16 cellular contexts compared by ENCODE assay signal in the genomic region with DNA sequence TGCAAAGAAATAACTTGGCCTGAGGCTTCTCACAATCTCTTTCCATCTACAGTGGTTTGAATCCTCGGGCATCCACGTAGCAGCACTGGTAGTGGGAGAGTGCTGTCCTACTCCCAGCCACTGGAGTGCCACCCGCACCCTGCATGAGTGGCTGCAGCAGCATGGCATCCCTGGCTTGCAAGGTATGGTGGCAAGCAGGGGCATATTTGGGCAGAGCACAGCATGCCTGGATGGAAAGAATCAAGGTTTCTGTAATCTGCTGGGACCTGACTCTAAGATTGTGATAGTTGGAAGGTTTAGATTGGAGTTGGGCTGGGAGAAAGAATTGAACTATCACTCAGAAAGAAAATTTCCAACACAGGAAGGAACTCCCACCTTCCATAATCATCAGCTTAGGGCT. TPM values are rescaled to one million over a fixed set of nuclear protein-coding genes. Genes with fewer than 3 reads are reported as not detected.
DNase-seq lines count a peak whose midpoint lies in the region; ATAC-seq, FAIRE-seq and TF ChIP-seq lines count a peak whose summit lies in the region.
"Had no signal": no experiment of that assay in that cellular context is flagged by ENCODE, and none has a peak within 500 bp of the region (broad histone marks: within the 10 kb centered on the region; RNA-seq: fewer than 3 reads in every experiment).

No MANE protein-coding gene starts in this region.

- 39% methylated on average over 3 of the region's 3 CpGs for WGBS in mammary epithelial cell (ENCODE audit: low coverage, missing lambda C conversion rate)

- DNase-seq in mammary epithelial cell: peak; percentile 29
- no peak for DNase-seq in breast epithelium (ENCODE audit: low spot score in 2 of 2)
- peak; percentile 52 for DNase-seq in bronchial epithelial cell (ENCODE audit: low read depth)
- DNase-seq in osteoblast (ENCODE audit: insufficient read length, low spot score, missing footprints): peak; percentile 35
- no peak for DNase-seq in NCI-H748 (lab: John Stamatoyannopoulos, UW; ENCODE audit: unreplicated experiment)
- no peak for DNase-seq in iPS-NIHi7 (ENCODE audit: extremely low spot score)
- DNase-seq: CD4-positive, alpha-beta memory T cell; DMS79; H7; IMR-90 had no signal

- FAIRE-seq in bronchial epithelial cell (lab: Jason Lieb, UNC): no peak
- FAIRE-seq: GM12891 had no signal

- H3K9me3 ChIP-seq in mammary epithelial cell (replicated peaks; ENCODE audit: insufficient read depth, low read length): no peaks in the 10 kb centered on the region
- no peaks in the 10 kb centered on the region for H3K9me3 ChIP-seq in breast epithelium
- H3K9me3 ChIP-seq in osteoblast (ENCODE audit: low read depth, low read length): no peaks in the 10 kb centered on the region
- H3K9me3 ChIP-seq: BLaER1 treated with 17β-estradiol and CSF1 and Interleukin-3, amounts not matched to agents 10 nM and 100 nM had no signal

- H3K4me1 ChIP-seq in mammary epithelial cell (ENCODE audit: insufficient read depth, low read length): peaks cover 22% of the 10 kb centered on the region
- no peaks in the 10 kb centered on the region for H3K4me1 ChIP-seq in breast epithelium
- peaks cover 17% of the 10 kb centered on the region for H3K4me1 ChIP-seq in osteoblast (ENCODE audit: insufficient read depth, low read length)

- H3K79me2 ChIP-seq in mammary epithelial cell (ENCODE audit: insufficient read depth, low read length) (peaks cover 41% of the 10 kb centered on the region), osteoblast (ENCODE audit: insufficient read depth, low read length) (peaks cover 27% of the 10 kb centered on the region)

- peak in 1 of 2 donors; percentile 4 for TF ChIP-seq CTCF in mammary epithelial cell (conservative IDR thresholded peaks at IDR 0.05 in 1 of 2, IDR thresholded peaks at IDR 0.05 in 1 of 2; ENCODE audit: extremely low read depth in 1 of 2, insufficient read depth in 1 of 2, low read depth in 1 of 2, low read length in 2 of 2)
- no peak for TF ChIP-seq CTCF in breast epithelium (IDR thresholded peaks at IDR 0.05)
- no peak for TF ChIP-seq CTCF in bronchial epithelial cell (IDR thresholded peaks at IDR 0.05; ENCODE audit: insufficient read depth, low read length, severe bottlenecking)
- TF ChIP-seq CTCF in osteoblast (IDR thresholded peaks at IDR 0.05; ENCODE audit: extremely low read depth, low read depth, low read length): no peak

- H3K27ac ChIP-seq in mammary epithelial cell (ENCODE audit: insufficient read depth, low read depth, low read length) (no peak overlapping the region), breast epithelium (no peak overlapping the region), osteoblast (ENCODE audit: low read depth, low read length) (no peak overlapping the region)
- H3K27ac ChIP-seq: BLaER1 treated with 17β-estradiol and CSF1 and Interleukin-3, amounts not matched to agents 10 nM and 100 nM had no signal

- H3K4me3 ChIP-seq in mammary epithelial cell (replicated peaks in 1 of 3; ENCODE audit: insufficient read depth in 1 of 3, low read depth in 2 of 3, low read length in 3 of 3): no peak overlapping the region
- no peak overlapping the region for H3K4me3 ChIP-seq in breast epithelium
- H3K4me3 ChIP-seq in bronchial epithelial cell (ENCODE audit: low read depth, low read length): no peak overlapping the region
- H3K4me3 ChIP-seq in osteoblast (ENCODE audit: insufficient read depth, low read length): no peak overlapping the region
- H3K4me3 ChIP-seq: BLaER1 treated with 17β-estradiol and CSF1 and Interleukin-3, amounts not matched to agents 10 nM and 100 nM; GM23338 had no signal

- in situ Hi-C loops in mammary epithelial cell (cut with MboI; ENCODE audit: low sequenced_read_pairs in 2 of 2): no loop called here

- H2AFZ ChIP-seq in mammary epithelial cell (ENCODE audit: low read depth, low read length): no peak overlapping the region
- no peak overlapping the region for H2AFZ ChIP-seq in osteoblast (ENCODE audit: low read length)
- H2AFZ ChIP-seq: GM23338 had no signal

- no peak for TF ChIP-seq POLR2A in breast epithelium (IDR thresholded peaks at IDR 0.05)

- dilution Hi-C loops in mammary epithelial cell (cut with HindIII; ENCODE audit: low sequenced_read_pairs): no loop called here

- intact Hi-C loops in mammary epithelial cell (cut with micrococcal nuclease) (no loop called here), breast epithelium (cut with DNase I; ENCODE audit: low total_unique reads) (no loop called here)

- no peaks in the 10 kb centered on the region for H3K27me3 ChIP-seq in mammary epithelial cell (ENCODE audit: insufficient read depth, low read length)
- no peaks in the 10 kb centered on the region for H3K27me3 ChIP-seq in breast epithelium
- no peaks in the 10 kb centered on the region for H3K27me3 ChIP-seq in bronchial epithelial cell (ENCODE audit: control insufficient read depth, insufficient read depth, low read length)
- H3K27me3 ChIP-seq in osteoblast (ENCODE audit: insufficient read depth, low read length): no peaks in the 10 kb centered on the region
- H3K27me3 ChIP-seq: BLaER1 treated with 17β-estradiol and CSF1 and Interleukin-3, amounts not matched to agents 10 nM and 100 nM had no signal

- H4K20me1 ChIP-seq in mammary epithelial cell (ENCODE audit: insufficient read depth, low read length) (no peaks in the 10 kb centered on the region), osteoblast (ENCODE audit: insufficient read depth, low read length) (peaks cover 2% of the 10 kb centered on the region)

- no peak overlapping the region for H3K4me2 ChIP-seq in mammary epithelial cell (ENCODE audit: insufficient read depth, low read depth, low read length)
- no peak overlapping the region for H3K4me2 ChIP-seq in osteoblast (ENCODE audit: insufficient read depth, low read length)
- H3K4me2 ChIP-seq: BLaER1 treated with 17β-estradiol and CSF1 and Interleukin-3, amounts not matched to agents 10 nM and 100 nM; GM23338 had no signal

- no TSS peak for BruUV-seq in mammary epithelial cell (replicated peaks; lab: Mats Ljungman, UMichigan)

- no peak for ATAC-seq in GM18868 (IDR thresholded peaks at IDR 0.05; ENCODE audit: unreplicated experiment)
- ATAC-seq: GM23338 had no signal

- CTCF ChIA-PET in mammary epithelial cell (lab: Charles Lee; ENCODE audit: low non-redundant PET): no interaction called here

- no peak overlapping the region for H3K9ac ChIP-seq in mammary epithelial cell (ENCODE audit: insufficient read depth, low read length)
- H3K9ac ChIP-seq: BLaER1 treated with 17β-estradiol and CSF1 and Interleukin-3, amounts not matched to agents 10 nM and 100 nM had no signal

- H3K36me3 ChIP-seq in mammary epithelial cell (ENCODE audit: insufficient read depth, low read length) (peaks cover 40% of the 10 kb centered on the region), breast epithelium (peaks cover 7% of the 10 kb centered on the region), bronchial epithelial cell (ENCODE audit: control insufficient read depth, insufficient read depth, low read length) (peaks cover 39% of the 10 kb centered on the region), osteoblast (ENCODE audit: insufficient read depth, low read length) (peaks cover 67% of the 10 kb centered on the region)

RNA-seq across cellular contexts. Expression of a gene that starts 4.0 kb away (rescaled TPM):
- 10 to 100 TPM; 51.7 to 68.9 TPM for total RNA-seq in mammary epithelial cell
- 39.9 TPM for polyA plus RNA-seq in mammary epithelial cell
- 240 TPM for polyA minus RNA-seq in mammary epithelial cell
- 10 to 100 TPM; 15.5 to 33.4 (median 17.3) TPM for total RNA-seq in breast epithelium
- 21.6 and 24.3 TPM in 2 replicates for total RNA-seq in bronchial epithelial cell
- 28.6 and 30.8 TPM in 2 replicates for total RNA-seq in osteoblast

RNA-seq across cellular contexts. Expression of a gene that starts 9.1 kb away (rescaled TPM):
- 10 to 100 TPM; 19.7 to 22.8 TPM for total RNA-seq in mammary epithelial cell
- polyA plus RNA-seq in mammary epithelial cell: 40.9 TPM
- polyA minus RNA-seq in mammary epithelial cell: 60.6 TPM
- total RNA-seq in breast epithelium: 10 to 100 TPM; 43.4 to 86.2 (median 84.9) TPM
- total RNA-seq in bronchial epithelial cell: 6.3 and 21.1 TPM in 2 replicates
- total RNA-seq in osteoblast: 14.1 TPM in 2 replicates

RNA-seq across cellular contexts. Expression of a gene that starts 9.3 kb away (rescaled TPM):
- total RNA-seq in mammary epithelial cell (100 to 1,000 TPM in 1 of 2 donors, 10 to 100 TPM in 1; 76.5 to 127 TPM), breast epithelium (100 to 1,000 TPM; 146 to 243 (median 177) TPM), bronchial epithelial cell (184 and 257 TPM in 2 replicates), osteoblast (187 and 198 TPM in 2 replicates)
- polyA plus RNA-seq in mammary epithelial cell: 157 TPM
- polyA minus RNA-seq in mammary epithelial cell: 30.6 TPM

RNA-seq across cellular contexts. Expression of a gene that starts 41.7 kb away (rescaled TPM):
- total RNA-seq in mammary epithelial cell: under 1 TPM; 0.17 to 0.24 TPM
- polyA plus RNA-seq in mammary epithelial cell: 0.09 TPM
- polyA minus RNA-seq in mammary epithelial cell: not detected
- under 1 TPM in 1 of 3 donors, not detected in 2; 0.33 TPM for total RNA-seq in breast epithelium
- total RNA-seq in bronchial epithelial cell: not detected in 2 replicates
- total RNA-seq in osteoblast: under 0.01 and 0.88 TPM in 2 replicates
- total RNA-seq: CD4-positive, alpha-beta memory T cell; HT-29; IMR-90 had no signal
- polyA plus RNA-seq: CD4-positive, alpha-beta memory T cell had no signal

RNA-seq across cellular contexts. Expression of a gene that starts 54.1 kb away (rescaled TPM):
- not detected for total RNA-seq in mammary epithelial cell
- polyA plus RNA-seq in mammary epithelial cell: not detected
- not detected for polyA minus RNA-seq in mammary epithelial cell
- total RNA-seq in breast epithelium: not detected
- not detected in 2 replicates for total RNA-seq in bronchial epithelial cell
- not detected in 2 replicates for total RNA-seq in osteoblast
- total RNA-seq: CD4-positive, alpha-beta memory T cell; G401; H7; HT-29; IMR-90 had no signal
- polyA plus RNA-seq: CD4-positive, alpha-beta memory T cell; GM23338; IMR-90 had no signal

Comparison
In these comparisons a context has a peak if more than half of its experiments do, and no peak if none do; other contexts are left out.
1. DNase-seq: peak in mammary epithelial cell (single experiment), bronchial epithelial cell (single experiment) and osteoblast (single experiment); none in breast epithelium (0 of 2), NCI-H748 (single experiment) and iPS-NIHi7 (single experiment).